ENCODE assay signal across 12 cellular contexts in genomic region chr7:47636111-47636692, GRCh38. TPM values are rescaled to one million over a fixed set of nuclear protein-coding genes. Genes with fewer than 3 reads are reported as not detected.
A peak's percentile ranks its signal among the peaks of the same experiment; 100 is the strongest.
DNase-seq lines count a peak whose midpoint lies in the region; ATAC-seq, FAIRE-seq and TF ChIP-seq lines count a peak whose summit lies in the region.
"Had no signal": no experiment of that assay in that cellular context is flagged by ENCODE, and none has a peak within 500 bp of the region (broad histone marks: within the 10 kb centered on the region; RNA-seq: fewer than 3 reads in every experiment).

No MANE protein-coding gene starts in this region.

- CTCF ChIA-PET in IMR-90 (lab: Yijun Ruan, JAX), result no interaction called here
- CTCF ChIA-PET in mammary epithelial cell (lab: Charles Lee; ENCODE audit: low non-redundant PET), result no interaction called here
- CTCF ChIA-PET in activated CD4-positive, alpha-beta T cell treated with anti-CD3 and anti-CD28 coated beads, Interleukin-2, amount 10 ng/mL, durations not matched to agents 7 days and 5 days (lab: Charles Lee), result no interaction called here

- no peak overlapping the region for H2AFZ ChIP-seq in IMR-90 (replicated peaks; ENCODE audit: low read length, poor library complexity)
- H2AFZ ChIP-seq in mammary epithelial cell (ENCODE audit: low read depth, low read length), result peak overlapping the region; percentile 94
- H2AFZ ChIP-seq in keratinocyte (ENCODE audit: control insufficient read depth, low read length), result peak overlapping the region; percentile 56

- H3K36me3 Mint-ChIP-seq in activated CD4-positive, alpha-beta T cell treated with anti-CD3 and anti-CD28 coated beads, Interleukin-2, amount 10 ng/mL, durations not matched to agents 7 days and 5 days (ENCODE audit: low read depth), result no peaks in the 10 kb centered on the region

- peak overlapping the region; percentile 86 for H2BK15ac ChIP-seq in IMR-90 (ENCODE audit: low read depth, low read length)

- no peaks in the 10 kb centered on the region for H3K27me3 Mint-ChIP-seq in activated CD4-positive, alpha-beta T cell treated with anti-CD3 and anti-CD28 coated beads, Interleukin-2, amount 10 ng/mL, durations not matched to agents 7 days and 5 days

- ATAC-seq in IMR-90 (ENCODE audit: low read depth), result no peak

- H3K79me2 ChIP-seq in mammary epithelial cell (ENCODE audit: insufficient read depth, low read length) (no peaks in the 10 kb centered on the region), keratinocyte (ENCODE audit: control insufficient read depth, insufficient read depth, low read length) (no peaks in the 10 kb centered on the region)

- H3K27me3 ChIP-seq in IMR-90 (ENCODE audit: control insufficient read depth, insufficient read depth, low read length) (no peaks in the 10 kb centered on the region), mammary epithelial cell (ENCODE audit: insufficient read depth, low read length) (no peaks in the 10 kb centered on the region), keratinocyte (ENCODE audit: control insufficient read depth, extremely low read depth, insufficient read depth, low read length) (no peaks in the 10 kb centered on the region), stomach (no peaks in the 10 kb centered on the region)

- TF ChIP-seq EP300 in stomach (IDR thresholded peaks at IDR 0.05), result no peak

- no peak overlapping the region for H3K4me3 Mint-ChIP-seq in activated CD4-positive, alpha-beta T cell treated with anti-CD3 and anti-CD28 coated beads, Interleukin-2, amount 10 ng/mL, durations not matched to agents 7 days and 5 days

- H3K4ac ChIP-seq in IMR-90 (ENCODE audit: low read depth, low read length), result peak overlapping the region; percentile 65

- no peak overlapping the region for H3K27ac ChIP-seq in IMR-90 (ENCODE audit: insufficient read depth, low read length)
- H3K27ac ChIP-seq in mammary epithelial cell (ENCODE audit: insufficient read depth, low read depth, low read length), result no peak overlapping the region
- no peak overlapping the region for H3K27ac ChIP-seq in keratinocyte (ENCODE audit: control insufficient read depth, insufficient read depth, low read length)
- peak overlapping the region in 3 of 5 donors; percentile 47 to 65 (median 61) for H3K27ac ChIP-seq in stomach
- H3K27ac ChIP-seq: C4-2B had no signal

- FAIRE-seq in keratinocyte (lab: Jason Lieb, UNC), result no peak

- H4K8ac ChIP-seq in IMR-90 (ENCODE audit: low read depth in 2 of 2, low read length in 2 of 2), result peak overlapping the region; percentile 51 to 78; a peak in 3 of 4 replicates

- 100% methylated on average over 2 of the region's 12 CpGs; no CpG with 5 or more reads in 1 of the 2 experiments for WGBS in IMR-90 (ENCODE audit: extremely low coverage in 2 of 2, insufficient read length in 1 of 2), 2 experiments
- WGBS in mammary epithelial cell (ENCODE audit: low coverage, missing lambda C conversion rate), result 21% methylated on average over 9 of the region's 12 CpGs
- WGBS in stomach, 5 donors, result 52 to 66% (median 59%) methylated on average over 12 of the region's 12 CpGs

- H3K9me1 ChIP-seq in IMR-90 (ENCODE audit: insufficient read depth, low read length), result peaks cover 15% of the 10 kb centered on the region; the same call in 1 of the 2 replicates
- H3K9me1 ChIP-seq in keratinocyte (ENCODE audit: control insufficient read depth, extremely low read depth, insufficient read depth, low read length), result peaks cover 2% of the 10 kb centered on the region

- no peak overlapping the region for H2BK5ac ChIP-seq in IMR-90 (ENCODE audit: low read depth, low read length, poor library complexity, severe bottlenecking)

- no peak overlapping the region for H3K18ac ChIP-seq in IMR-90 (ENCODE audit: low read depth, low read length)

- no peaks in the 10 kb centered on the region for H4K20me1 ChIP-seq in IMR-90 (ENCODE audit: insufficient read depth, low read length)
- no peaks in the 10 kb centered on the region for H4K20me1 ChIP-seq in mammary epithelial cell (ENCODE audit: insufficient read depth, low read length)
- H4K20me1 ChIP-seq in keratinocyte (ENCODE audit: control insufficient read depth, extremely low read depth, insufficient read depth, low read length), result no peaks in the 10 kb centered on the region

- H3K23ac ChIP-seq in IMR-90 (ENCODE audit: low read depth, low read length), result peak overlapping the region; percentile 50; the same call in 1 of the 2 replicates

- no peak overlapping the region for H3K4me2 ChIP-seq in IMR-90 (ENCODE audit: low read depth, low read length)
- H3K4me2 ChIP-seq in mammary epithelial cell (ENCODE audit: insufficient read depth, low read depth, low read length), result peak overlapping the region; percentile 74
- peak overlapping the region; percentile 12 for H3K4me2 ChIP-seq in keratinocyte (ENCODE audit: control insufficient read depth, extremely low read depth, insufficient read depth, low read depth, low read length)

- no peak for TF ChIP-seq CTCF in IMR-90 (conservative IDR thresholded peaks at IDR 0.05; ENCODE audit: low read depth, low read length)
- no peak for TF ChIP-seq CTCF in mammary epithelial cell (conservative IDR thresholded peaks at IDR 0.05 in 1 of 2, IDR thresholded peaks at IDR 0.05 in 1 of 2; ENCODE audit: extremely low read depth in 1 of 2, insufficient read depth in 1 of 2, low read depth in 1 of 2, low read length in 2 of 2)
- TF ChIP-seq CTCF in keratinocyte (optimal IDR thresholded peaks at IDR 0.05 in 1 of 3, IDR thresholded peaks at IDR 0.05 in 1 of 3, conservative IDR thresholded peaks at IDR 0.05 in 1 of 3; ENCODE audit: extremely low read depth in 1 of 3, insufficient read depth in 2 of 3, low read length in 3 of 3), result no peak
- no peak for TF ChIP-seq CTCF in stomach (IDR thresholded peaks at IDR 0.05)

- peaks cover 23% of the 10 kb centered on the region for H3K4me1 ChIP-seq in IMR-90 (ENCODE audit: control insufficient read depth, insufficient read depth, low read length)
- H3K4me1 ChIP-seq in mammary epithelial cell (ENCODE audit: insufficient read depth, low read length), result peaks cover 30% of the 10 kb centered on the region
- H3K4me1 ChIP-seq in keratinocyte (ENCODE audit: control insufficient read depth, extremely low read depth, insufficient read depth, low read length), result peaks cover 24% of the 10 kb centered on the region
- peaks cover 27 to 62% (median 44%) of the 10 kb centered on the region in 4 donors for H3K4me1 ChIP-seq in stomach

- H3K4me1 Mint-ChIP-seq in activated CD4-positive, alpha-beta T cell treated with anti-CD3 and anti-CD28 coated beads, Interleukin-2, amount 10 ng/mL, durations not matched to agents 7 days and 5 days, result no peaks in the 10 kb centered on the region

- H3K4me3 ChIP-seq in IMR-90 (ENCODE audit: insufficient read depth, low read depth, low read length) (no peak overlapping the region), mammary epithelial cell (replicated peaks in 1 of 3; ENCODE audit: insufficient read depth in 1 of 3, low read depth in 2 of 3, low read length in 3 of 3) (peak overlapping the region in 2 of 3 experiments; percentile 31 to 49), keratinocyte (ENCODE audit: control insufficient read depth in 2 of 3, extremely low read depth in 1 of 3, insufficient read depth in 2 of 3, low read depth in 1 of 3, low read length in 3 of 3) (no peak overlapping the region), stomach (no peak overlapping the region)

- POLR2A ChIA-PET in IMR-90 (lab: Charles Lee; ENCODE audit: unreplicated experiment), result no interaction called here
- POLR2A ChIA-PET in activated CD4-positive, alpha-beta T cell treated with anti-CD3 and anti-CD28 coated beads, Interleukin-2, amount 10 ng/mL, durations not matched to agents 7 days and 5 days (lab: Charles Lee), result no interaction called here

- H2AK5ac ChIP-seq in IMR-90 (ENCODE audit: low read depth, low read length), result peak overlapping the region; percentile 66; the same call in 1 of the 2 replicates

- no peak overlapping the region for H3K27ac Mint-ChIP-seq in activated CD4-positive, alpha-beta T cell treated with anti-CD3 and anti-CD28 coated beads, Interleukin-2, amount 10 ng/mL, durations not matched to agents 7 days and 5 days

- no peak for TF ChIP-seq RAD21 in IMR-90 (IDR thresholded peaks at IDR 0.05; ENCODE audit: low read length)

- no TSS peak for BruUV-seq in IMR-90 (replicated peaks; lab: Mats Ljungman, UMichigan)
- BruUV-seq in mammary epithelial cell (replicated peaks; lab: Mats Ljungman, UMichigan), result no TSS peak

- TF ChIP-seq POLR2A in IMR-90 (IDR thresholded peaks at IDR 0.05; ENCODE audit: low read depth, low read length) (no peak), stomach (IDR thresholded peaks at IDR 0.05) (no peak)

- H3K14ac ChIP-seq in IMR-90 (replicated peaks; ENCODE audit: low read depth, low read length), result peak overlapping the region; percentile 72; the same call in 1 of the 2 replicates

- no peaks in the 10 kb centered on the region for H3K79me1 ChIP-seq in IMR-90 (ENCODE audit: low read depth in 1 of 2, low read length in 2 of 2)

- H2AK9ac ChIP-seq in IMR-90 (replicated peaks; ENCODE audit: low read depth, low read length, poor library complexity), result peak overlapping the region; percentile 47

- no peak overlapping the region for H3K9ac ChIP-seq in IMR-90 (ENCODE audit: low read depth, low read length)
- H3K9ac ChIP-seq in mammary epithelial cell (ENCODE audit: insufficient read depth, low read length), result no peak overlapping the region
- H3K9ac ChIP-seq in keratinocyte (ENCODE audit: control insufficient read depth, extremely low read depth, insufficient read depth, low read length), result no peak overlapping the region

- peak overlapping the region; percentile 72 for H2BK20ac ChIP-seq in IMR-90 (ENCODE audit: low read depth, low read length)

- H2BK120ac ChIP-seq in IMR-90 (ENCODE audit: low read depth, low read length), result peak overlapping the region; percentile 60

- H3K36me3 ChIP-seq in IMR-90 (ENCODE audit: control insufficient read depth, insufficient read depth, low read length) (no peaks in the 10 kb centered on the region), mammary epithelial cell (ENCODE audit: insufficient read depth, low read length) (no peaks in the 10 kb centered on the region), keratinocyte (ENCODE audit: control insufficient read depth in 2 of 2, extremely low read depth in 1 of 2, insufficient read depth in 2 of 2, low read length in 2 of 2) (no peaks in the 10 kb centered on the region), stomach (no peaks in the 10 kb centered on the region)

- in situ Hi-C loops in IMR-90 (cut with MboI; ENCODE audit: low sequenced_read_pairs), result no loop called here
- in situ Hi-C loops in mammary epithelial cell (cut with MboI; ENCODE audit: low sequenced_read_pairs in 2 of 2), result no loop called here

- peak overlapping the region; percentile 80 for H4K91ac ChIP-seq in IMR-90 (ENCODE audit: insufficient read depth, low read depth, low read length)

- DNase-seq in IMR-90 (no peak), mammary epithelial cell (no peak), keratinocyte (ENCODE audit: low read depth, low spot score) (no peak), stomach (no peak), COLO829 (ENCODE audit: low spot score) (no peak), NCI-H1105 (lab: John Stamatoyannopoulos, UW) (no peak), NCI-H2107 treated with DMSO at 0.1 percent for 48 hours (lab: John Stamatoyannopoulos, UW; ENCODE audit: unreplicated experiment) (no peak)
- no peak for DNase-seq in activated CD4-positive, alpha-beta T cell treated with anti-CD3 and anti-CD28 coated beads, Interleukin-2, amount 10 ng/mL, durations not matched to agents 7 days and 5 days
- DNase-seq: activated T-cell treated with anti-CD3 and anti-CD28 coated beads for 4 hours, NCI-H1436, PC-3 had no signal

- H3K9me3 ChIP-seq in IMR-90 (ENCODE audit: control insufficient read depth, insufficient read depth, low read length) (no peaks in the 10 kb centered on the region), mammary epithelial cell (replicated peaks; ENCODE audit: insufficient read depth, low read length) (no peaks in the 10 kb centered on the region), keratinocyte (ENCODE audit: control insufficient read depth, low read depth, low read length) (no peaks in the 10 kb centered on the region), stomach (no peaks in the 10 kb centered on the region)

- H4K5ac ChIP-seq in IMR-90 (ENCODE audit: low read depth, low read length), result no peak overlapping the region

- H3K9me3 Mint-ChIP-seq in activated CD4-positive, alpha-beta T cell treated with anti-CD3 and anti-CD28 coated beads, Interleukin-2, amount 10 ng/mL, durations not matched to agents 7 days and 5 days, result no peaks in the 10 kb centered on the region

- no peak overlapping the region for H3K56ac ChIP-seq in IMR-90 (ENCODE audit: extremely low read depth, insufficient read depth, low read length)

- dilution Hi-C loops in IMR-90 (cut with HindIII; ENCODE audit: low sequenced_read_pairs, unreplicated experiment), result no loop called here
- dilution Hi-C loops in mammary epithelial cell (cut with HindIII; ENCODE audit: low sequenced_read_pairs), result no loop called here
- dilution Hi-C loops in keratinocyte (cut with MboI; ENCODE audit: extremely low pct_ligation_motif_present, low sequenced_read_pairs), result no loop called here

- intact Hi-C loops in IMR-90 (cut with micrococcal nuclease) (no loop called here), mammary epithelial cell (cut with micrococcal nuclease) (no loop called here), stomach (cut with DNase I; ENCODE audit: low total_unique reads) (no loop called here)

RNA-seq across cellular contexts. Expression of gene TNS3, which starts 54.3 kb away (rescaled TPM):
- 58.9 and 64.3 TPM in 2 replicates for total RNA-seq in IMR-90 (2012; rRNA removed)
- 75.6 and 79.2 TPM in 2 replicates for polyA plus RNA-seq in IMR-90 (2012; rRNA removed)
- 45.5 and 62.9 TPM in 2 replicates for polyA plus RNA-seq in IMR-90 (2012; cell fraction: cytosol; rRNA removed)
- 103 and 160 TPM in 2 replicates for polyA plus RNA-seq in IMR-90 (2012; cell fraction: nucleus; rRNA removed; ENCODE audit: low replicate concordance)
- 10 to 100 TPM; 15.0 to 43.5 TPM for total RNA-seq in mammary epithelial cell
- 12.9 TPM for polyA plus RNA-seq in mammary epithelial cell
- polyA minus RNA-seq in mammary epithelial cell, result 27.8 TPM
- polyA plus RNA-seq in keratinocyte, result 3.9 to 5.7 TPM (median 5.3 TPM) in 3 replicates
- polyA plus RNA-seq in keratinocyte (2011; ENCODE audit: low read depth), result 0.39 TPM
- polyA plus RNA-seq in keratinocyte (2011; cell fraction: cytosol; rRNA removed), result 4.7 and 4.9 TPM in 2 replicates
- polyA plus RNA-seq in keratinocyte (2011; cell fraction: nucleus; rRNA removed), result 12.2 and 14.2 TPM in 2 replicates
- 1.2 and 4.6 TPM in 2 replicates for polyA plus RNA-seq in keratinocyte (2012; ENCODE audit: low replicate concordance)
- polyA minus RNA-seq in keratinocyte, result 10.1 to 20.3 TPM (median 18.5 TPM) in 3 replicates
- 6.1 TPM for polyA minus RNA-seq in keratinocyte (2011; cell fraction: cytosol; rRNA and poly(A)+ RNA removed)
- polyA minus RNA-seq in keratinocyte (2011; cell fraction: nucleus; rRNA and poly(A)+ RNA removed), result 10.4 and 17.5 TPM in 2 replicates
- total RNA-seq in stomach, result 100 to 1,000 TPM in 1 of 5 donors, 10 to 100 TPM in 4; 30.1 to 105 (median 86.9) TPM
- polyA plus RNA-seq in stomach, result 10 to 100 TPM in 2 of 3 donors, 1 to 10 TPM in 1; 10.0 to 40.6 (median 25.8) TPM
- total RNA-seq in activated CD4-positive, alpha-beta T cell treated with anti-CD3 and anti-CD28 coated beads, Interleukin-2, amount 10 ng/mL, durations not matched to agents 7 days and 5 days, result not detected

Comparison
In these comparisons a context has a peak if more than half of its experiments do, and no peak if none do; other contexts are left out.
1. H3K27ac ChIP-seq: peak in stomach (3 of 5); none in IMR-90 (single experiment), mammary epithelial cell (single experiment) and keratinocyte (single experiment).
2. H3K4me3 ChIP-seq: peak in mammary epithelial cell (2 of 3); none in IMR-90 (single experiment), keratinocyte (0 of 3) and stomach (0 of 4).
3. RNA of gene TNS3, which starts 54.3 kb away (total RNA-seq): 30.1 to 105 TPM in stomach, 58.9 to 64.3 TPM in IMR-90 and 15.0 to 43.5 TPM in mammary epithelial cell; not detected in activated CD4-positive, alpha-beta T cell treated with anti-CD3 and anti-CD28 coated beads, Interleukin-2, amount 10 ng/mL, durations not matched to agents 7 days and 5 days; every median in the first group is over 10 times any median in the second.